ENCODE assay signal across 39 cellular contexts in the genomic region with DNA sequence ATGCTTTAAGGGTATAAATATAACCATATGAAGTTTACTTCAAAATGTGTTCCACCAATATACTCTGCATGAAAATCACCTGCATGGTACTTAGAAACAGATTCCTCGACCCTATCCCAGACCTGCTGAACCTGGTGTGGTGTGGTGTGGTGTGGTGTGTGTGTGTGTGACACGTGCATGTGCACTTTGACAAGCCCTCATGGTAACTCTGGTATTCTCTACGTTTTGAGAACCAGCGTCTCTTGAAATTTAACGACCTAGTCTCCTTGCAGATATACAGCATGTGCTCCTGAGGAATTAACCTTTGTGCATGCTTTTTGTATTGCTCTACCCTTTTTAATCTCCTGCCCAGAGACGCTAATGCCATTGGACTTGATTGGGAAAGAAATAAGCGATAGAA. TPM values are rescaled to one million over a fixed set of nuclear protein-coding genes. Genes with fewer than 3 reads are reported as not detected.
"Had no signal": no experiment of that assay in that cellular context is flagged by ENCODE, and none has a peak within 500 bp of the region (broad histone marks: within the 10 kb centered on the region; RNA-seq: fewer than 3 reads in every experiment).

No MANE protein-coding gene starts in this region.

- H3K4me3 ChIP-seq: MG63 had no signal

- H3K36me3 ChIP-seq: MG63 had no signal

- DNase-seq: Karpas-422, Kasumi-1, MG63, MV-4-11, NCI-H1048, NCI-H1092, NCI-H1092 treated with DMSO at 0.1 percent for 48 hours, NCI-H1105, NCI-H1105 treated with DMSO at 0.1 percent for 48 hours, NCI-H1417, NCI-H1417 treated with DMSO at 0.1 percent for 48 hours, NCI-H1436, NCI-H1436 treated with DMSO at 0.1 percent for 48 hours, NCI-H146, NCI-H1694, NCI-H1694 treated with DMSO at 0.1 percent for 48 hours, NCI-H187, NCI-H187 treated with DMSO at 0.1 percent for 48 hours, NCI-H1930, NCI-H2029, NCI-H2029 treated with DMSO at 0.1 percent for 48 hours, NCI-H2081, NCI-H2081 treated with DMSO at 0.1 percent for 48 hours, NCI-H2107, NCI-H2171, NCI-H2171 treated with DMSO at 0.1 percent for 48 hours, NCI-H2227 treated with DMSO at 0.1 percent for 48 hours, NCI-H226, NCI-H345, NCI-H446, NCI-H446 treated with DMSO at 0.1 percent for 48 hours, NCI-H510A, NCI-H510A treated with DMSO at 0.1 percent for 48 hours, NCI-H524, NCI-H524 treated with DMSO at 0.1 percent for 48 hours had no signal

- H3K9me3 ChIP-seq: MG63 had no signal

- H3K27me3 ChIP-seq: MG63 had no signal

RNA-seq across cellular contexts. Expression of a gene that starts 29.5 kb away (rescaled TPM):
- total RNA-seq: LHCN-M2, M059J, MCF 10A, NCI-H460 had no signal
